Comparison of ENCODE assay signal across 9 cellular contexts in the genomic region with DNA sequence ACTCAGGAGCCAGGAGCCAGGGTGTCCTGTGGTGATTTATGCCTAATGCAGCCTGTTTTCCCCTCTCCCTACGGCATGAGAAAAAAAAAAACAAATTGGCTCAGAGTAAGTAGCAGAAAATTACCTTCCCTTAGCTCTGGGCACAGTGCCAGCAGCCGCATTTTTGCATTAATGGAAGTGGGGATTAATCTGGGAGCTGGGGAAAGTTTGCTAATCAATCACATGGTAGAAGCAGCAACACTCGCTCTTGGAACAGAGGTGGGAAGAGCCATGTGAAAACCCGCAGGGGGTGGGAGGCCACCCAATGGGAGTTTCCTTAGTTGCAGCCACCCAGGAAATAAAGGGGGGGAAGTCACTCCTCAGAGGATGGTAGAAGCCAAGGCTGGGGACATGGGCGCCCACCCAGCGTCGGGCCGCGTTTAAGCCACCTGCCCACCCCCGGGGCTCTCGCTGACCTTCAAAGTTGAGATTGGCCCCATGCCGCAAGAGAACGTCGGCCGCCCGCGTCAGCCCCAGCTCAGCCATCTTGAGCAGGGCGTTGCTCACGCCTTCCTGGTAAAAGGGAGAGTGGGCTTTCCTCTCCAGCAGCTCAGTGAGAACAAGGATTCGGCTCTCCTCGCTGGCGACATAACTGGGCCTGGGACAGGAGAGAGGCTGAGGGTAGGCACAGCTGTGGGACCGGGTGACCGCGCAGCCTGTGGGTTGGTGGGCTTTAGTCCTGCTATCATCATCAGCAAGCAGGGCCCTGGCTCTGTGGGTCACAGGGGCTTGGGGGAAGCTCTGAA. TPM values are rescaled to one million over a fixed set of nuclear protein-coding genes. Genes with fewer than 3 reads are reported as not detected.
DNase-seq lines count a peak whose midpoint lies in the region; ATAC-seq and TF ChIP-seq lines count a peak whose summit lies in the region.
"Had no signal": no experiment of that assay in that cellular context is flagged by ENCODE, and none has a peak within 500 bp of the region (broad histone marks: within the 10 kb centered on the region; RNA-seq: fewer than 3 reads in every experiment).

No MANE protein-coding gene starts in this region.

- peaks cover 32% of the 10 kb centered on the region for H3K36me3 ChIP-seq in CD4-positive, alpha-beta memory T cell (ENCODE audit: insufficient read depth, low read length)
- H3K36me3 ChIP-seq in MM.1S (replicated peaks; ENCODE audit: insufficient read depth, low read length) = no peaks in the 10 kb centered on the region
- H3K36me3 ChIP-seq in lower lobe of right lung = peaks cover 42% of the 10 kb centered on the region

- H3K4me2 ChIP-seq in MM.1S (ENCODE audit: low read depth, low read length) = peak overlapping the region; percentile 98

- H3K4me3 Mint-ChIP-seq in CD4-positive, alpha-beta memory T cell = peak overlapping the region; percentile 35 to 86 (median 82)
- H3K4me3 Mint-ChIP-seq in activated naive CD8-positive, alpha-beta T cell treated with anti-CD3 and anti-CD28 coated beads, Interleukin-2, amount 50 U/mL, for 24 hours = peak overlapping the region; percentile 90

- H4K20me1 ChIP-seq in MM.1S (ENCODE audit: insufficient read depth, low read length) = no peaks in the 10 kb centered on the region; the same call in 1 of the 2 replicates

- peaks cover 2 to 30% of the 10 kb centered on the region in 2 donors for H3K36me3 Mint-ChIP-seq in CD4-positive, alpha-beta memory T cell
- H3K36me3 Mint-ChIP-seq in activated naive CD8-positive, alpha-beta T cell treated with anti-CD3 and anti-CD28 coated beads, Interleukin-2, amount 50 U/mL, for 24 hours (ENCODE audit: low read depth) = peaks cover 11% of the 10 kb centered on the region

- H3K27ac Mint-ChIP-seq in CD4-positive, alpha-beta memory T cell = peak overlapping the region in 6 of 7 donors; percentile 22 to 93 (median 76)
- H3K27ac Mint-ChIP-seq in activated naive CD8-positive, alpha-beta T cell treated with anti-CD3 and anti-CD28 coated beads, Interleukin-2, amount 50 U/mL, for 24 hours = peak overlapping the region; percentile 84

- H3K27ac ChIP-seq in CD4-positive, alpha-beta memory T cell (ENCODE audit: low read depth, low read length) = peak overlapping the region; percentile 81
- H3K27ac ChIP-seq in MM.1S (ENCODE audit: low read length) = no peak overlapping the region
- H3K27ac ChIP-seq in lower lobe of right lung = no peak overlapping the region

- H3K9me3 Mint-ChIP-seq in CD4-positive, alpha-beta memory T cell = peaks cover 0 to 2% (median 0%) of the 10 kb centered on the region in 8 donors
- H3K9me3 Mint-ChIP-seq in activated naive CD8-positive, alpha-beta T cell treated with anti-CD3 and anti-CD28 coated beads, Interleukin-2, amount 50 U/mL, for 24 hours = no peaks in the 10 kb centered on the region

- peaks cover 26% of the 10 kb centered on the region for H3K4me1 ChIP-seq in CD4-positive, alpha-beta memory T cell (ENCODE audit: insufficient read depth, low read length)
- H3K4me1 ChIP-seq in MM.1S (ENCODE audit: low read length) = peaks cover 9% of the 10 kb centered on the region
- peaks cover 26% of the 10 kb centered on the region for H3K4me1 ChIP-seq in lower lobe of right lung

- CTCF ChIA-PET in CD4-positive, alpha-beta memory T cell (lab: Charles Lee; ENCODE audit: partially characterized antibody) = interaction anchor here (0.8 to 7.7 kb wide), 8 partner anchors 10 to 603 kb away, joined by 3 to 75 read pairs (median 6); a partner anchor contains a TSS

- POLR2A ChIA-PET in CD4-positive, alpha-beta memory T cell (lab: Charles Lee; ENCODE audit: partially characterized antibody) = interaction anchor here (5.5 kb wide), 1 partner anchor 14 kb away, joined by 55 read pairs; a partner anchor contains a TSS

- no peaks in the 10 kb centered on the region for H3K9me3 ChIP-seq in CD4-positive, alpha-beta memory T cell (ENCODE audit: control insufficient read depth in 1 of 2, low read length in 2 of 2)
- H3K9me3 ChIP-seq in MM.1S (replicated peaks; ENCODE audit: insufficient read depth, low read length) = no peaks in the 10 kb centered on the region
- no peaks in the 10 kb centered on the region for H3K9me3 ChIP-seq in lower lobe of right lung

- H3K4me1 Mint-ChIP-seq in CD4-positive, alpha-beta memory T cell = peaks cover 10 to 33% (median 18%) of the 10 kb centered on the region in 4 donors
- H3K4me1 Mint-ChIP-seq in activated naive CD8-positive, alpha-beta T cell treated with anti-CD3 and anti-CD28 coated beads, Interleukin-2, amount 50 U/mL, for 24 hours = peaks cover 16% of the 10 kb centered on the region

- no peak for DNase-seq in CD4-positive, alpha-beta memory T cell
- DNase-seq in MM.1S (no peak), lower lobe of right lung (no peak), NCI-H510A (lab: John Stamatoyannopoulos, UW) (no peak)
- no peak for DNase-seq in activated naive CD8-positive, alpha-beta T cell treated with anti-CD3 and anti-CD28 coated beads, Interleukin-2, amount 50 U/mL, for 24 hours

- intact Hi-C loops in CD4-positive, alpha-beta memory T cell (cut with micrococcal nuclease) = no loop called here
- intact Hi-C loops in lower lobe of right lung (cut with DNase I) = no loop called here

- no peaks in the 10 kb centered on the region for H3K9me2 ChIP-seq in MM.1S (replicated peaks; ENCODE audit: insufficient read depth, low read length)

- no peak for TF ChIP-seq CTCF in MM.1S (IDR thresholded peaks at IDR 0.05; ENCODE audit: low read length)
- no peak for TF ChIP-seq CTCF in lower lobe of right lung (IDR thresholded peaks at IDR 0.05)

- no peak overlapping the region for H3K9ac ChIP-seq in MM.1S (ENCODE audit: low read length)

- H3F3A ChIP-seq in MM.1S (ENCODE audit: insufficient read depth, low read length) = peaks cover 6% of the 10 kb centered on the region; the same call in 1 of the 2 replicates

- ATAC-seq in activated naive CD8-positive, alpha-beta T cell treated with anti-CD3 and anti-CD28 coated beads, Interleukin-2, amount 50 U/mL, for 24 hours = no peak
- ATAC-seq in lower lobe of right lung (no peak), GM21367 (IDR thresholded peaks at IDR 0.05; ENCODE audit: unreplicated experiment) (no peak), HG02588 (IDR thresholded peaks at IDR 0.05; ENCODE audit: unreplicated experiment) (no peak), HG03565 (IDR thresholded peaks at IDR 0.05; ENCODE audit: unreplicated experiment) (no peak)

- peaks cover 29% of the 10 kb centered on the region for H3K79me2 ChIP-seq in MM.1S (ENCODE audit: low read length)

- no peaks in the 10 kb centered on the region for H3K27me3 Mint-ChIP-seq in CD4-positive, alpha-beta memory T cell
- no peaks in the 10 kb centered on the region for H3K27me3 Mint-ChIP-seq in activated naive CD8-positive, alpha-beta T cell treated with anti-CD3 and anti-CD28 coated beads, Interleukin-2, amount 50 U/mL, for 24 hours

- H2AFZ ChIP-seq in MM.1S (ENCODE audit: low read length) = no peak overlapping the region

- H3K4me3 ChIP-seq in CD4-positive, alpha-beta memory T cell (ENCODE audit: low read length in 2 of 2) = peak overlapping the region; percentile 66 to 95
- H3K4me3 ChIP-seq in MM.1S (ENCODE audit: low read length) (0 out of 2 replicates have a peak overlapping the region, but pooled peaks have one; percentile 99), lower lobe of right lung (peak overlapping the region; percentile 100)

- no peaks in the 10 kb centered on the region for H3K27me3 ChIP-seq in CD4-positive, alpha-beta memory T cell (ENCODE audit: insufficient read depth, low read length)
- H3K27me3 ChIP-seq in MM.1S (replicated peaks; ENCODE audit: insufficient read depth, low read length) (peaks cover 20% of the 10 kb centered on the region), lower lobe of right lung (ENCODE audit: low read depth) (no peaks in the 10 kb centered on the region)

RNA-seq across cellular contexts. Expression of a gene that starts 1.7 kb away (rescaled TPM):
- 10 to 100 TPM; 33.0 to 33.1 TPM for total RNA-seq in CD4-positive, alpha-beta memory T cell
- 10 to 100 TPM; 17.3 to 29.7 TPM for polyA plus RNA-seq in CD4-positive, alpha-beta memory T cell
- total RNA-seq in lower lobe of right lung = 14.6 TPM

RNA-seq across cellular contexts. Expression of a gene that starts 14.3 kb away (rescaled TPM):
- total RNA-seq in CD4-positive, alpha-beta memory T cell = 10 to 100 TPM; 45.0 to 45.3 TPM
- polyA plus RNA-seq in CD4-positive, alpha-beta memory T cell = 10 to 100 TPM; 48.4 to 55.1 TPM
- 25.1 TPM for total RNA-seq in lower lobe of right lung

RNA-seq across cellular contexts. Expression of a gene that starts 19.4 kb away (rescaled TPM):
- not detected for total RNA-seq in CD4-positive, alpha-beta memory T cell
- polyA plus RNA-seq in CD4-positive, alpha-beta memory T cell = not detected
- total RNA-seq in lower lobe of right lung = not detected
- total RNA-seq: pulmonary artery endothelial cell had no signal

RNA-seq across cellular contexts. Expression of a gene that starts 25.2 kb away (rescaled TPM):
- total RNA-seq in CD4-positive, alpha-beta memory T cell = not detected
- polyA plus RNA-seq in CD4-positive, alpha-beta memory T cell = not detected
- 2.5 TPM for total RNA-seq in lower lobe of right lung
- total RNA-seq: pulmonary artery endothelial cell had no signal
